ENCODE assay signal across 7 cellular contexts in genomic region chr2:141182246-141182645, GRCh38.
"Had no signal": no experiment of that assay in that cellular context is flagged by ENCODE, and none has a peak within 500 bp of the region (broad histone marks: within the 10 kb centered on the region; RNA-seq: fewer than 3 reads in every experiment).

No MANE protein-coding gene starts in this region.

- H3K4me3 ChIP-seq: GM23338, HAP-1 had no signal

- H3K4me2 ChIP-seq: GM23338 had no signal

- H3K36me3 ChIP-seq: HAP-1 had no signal

- ATAC-seq: GM23338, HCT116 had no signal

- H2AFZ ChIP-seq: GM23338 had no signal

- DNase-seq: H7, HFFc6, KG1 had no signal

- H3K27ac ChIP-seq: HL-60 had no signal

- H3K9me3 ChIP-seq: HAP-1 had no signal
